ENCODE assay signal across 1 cellular context in genomic region chr12:108843187-108843586, GRCh38.
TF ChIP-seq lines count a peak whose summit lies in the region.

No MANE protein-coding gene starts in this region.

TF ChIP-seq in H1, 55 proteins besides CTCF, POLR2A, EP300 and RAD21:
- TF ChIP-seq BRCA1 (IDR thresholded peaks at IDR 0.05; ENCODE audit: low read depth, low read length) (no peak), EGR1 (IDR thresholded peaks at IDR 0.05; ENCODE audit: borderline replicate concordance, low read depth, low read length) (no peak), CBX8 (IDR thresholded peaks at IDR 0.05; ENCODE audit: borderline replicate concordance, low read depth, low read length) (no peak)
TF ChIP-seq in H1: peak in this region for 0.
